In genomic region chr2:72182547-72183460, GRCh38 we compare ENCODE assay signal across 21 cellular contexts. TPM values are rescaled to one million over a fixed set of nuclear protein-coding genes. Genes with fewer than 3 reads are reported as not detected.
DNase-seq lines count a peak whose midpoint lies in the region; ATAC-seq and TF ChIP-seq lines count a peak whose summit lies in the region.
"Had no signal": no experiment of that assay in that cellular context is flagged by ENCODE, and none has a peak within 500 bp of the region (broad histone marks: within the 10 kb centered on the region; RNA-seq: fewer than 3 reads in every experiment).

No MANE protein-coding gene starts in this region.

- no peak overlapping the region for H3K27ac ChIP-seq in body of pancreas
- no peak overlapping the region for H3K27ac ChIP-seq in right cardiac atrium (ENCODE audit: low read length)
- H3K27ac ChIP-seq in psoas muscle = no peak overlapping the region
- H3K27ac ChIP-seq in left lung = no peak overlapping the region
- H3K27ac ChIP-seq: pancreas, testis had no signal

- TF ChIP-seq CTCF in body of pancreas (IDR thresholded peaks at IDR 0.05) (no peak), psoas muscle (IDR thresholded peaks at IDR 0.05) (no peak), left lung (IDR thresholded peaks at IDR 0.05) (no peak)

- H3K4me1 ChIP-seq in body of pancreas = no peaks in the 10 kb centered on the region
- peaks cover 2% of the 10 kb centered on the region for H3K4me1 ChIP-seq in right cardiac atrium (ENCODE audit: control insufficient read depth, insufficient read depth, low read length)
- no peaks in the 10 kb centered on the region for H3K4me1 ChIP-seq in psoas muscle
- H3K4me1 ChIP-seq in left lung = no peaks in the 10 kb centered on the region
- H3K4me1 ChIP-seq: HAP-1, pancreas, testis had no signal

- TF ChIP-seq POLR2A in body of pancreas (IDR thresholded peaks at IDR 0.05) = no peak

- no peaks in the 10 kb centered on the region for H3K36me3 ChIP-seq in MG63
- H3K36me3 ChIP-seq in body of pancreas (replicated peaks in 1 of 2; ENCODE audit: insufficient read depth in 1 of 2, low read depth in 2 of 2) = no peaks in the 10 kb centered on the region
- peaks cover 4 to 19% of the 10 kb centered on the region in 2 donors for H3K36me3 ChIP-seq in psoas muscle (ENCODE audit: insufficient read depth in 1 of 2, low read depth in 1 of 2)
- H3K36me3 ChIP-seq in left lung = peaks cover 0 to 16% of the 10 kb centered on the region in 2 donors
- H3K36me3 ChIP-seq: HAP-1 had no signal

- DNase-seq in MG63 (peak; percentile 55), body of pancreas (peak in 3 of 4 donors; percentile 7 to 26 (median 21)), right cardiac atrium (peak in 2 of 3 donors; percentile 56 to 60), psoas muscle (peak; percentile 38 to 64), left lung (no peak)
- DNase-seq in NK-92 treated with Interleukin-12 subunit alpha and Interleukin-12 subunit beta, amount 100 ng/mL, for 24 hours (lab: John Stamatoyannopoulos, UW) = no peak
- DNase-seq: activated CD4-positive, alpha-beta T cell treated with anti-CD3 and anti-CD28 coated beads for 1 hour; activated gamma-delta T cell treated with Interleukin-2 at 50 U/mL for 16 hours; activated T-cell treated with anti-CD3 and anti-CD28 coated beads, Interleukin-2, amount 50 U/mL, for 1 hour; AML-193; DMS79; foreskin melanocyte; OCI-M1; SIG-M5; stimulated activated naive B cell treated with anti-CD40 and anti-IgM and Interleukin-4, amounts not matched to agents 10 μg/mL and 1 μg/mL and 100 μg/mL, for 72 hours; testis had no signal

- WGBS in body of pancreas, 2 donors = 70 to 78% methylated on average over 5 of the region's 5 CpGs
- 76% methylated on average over 5 of the region's 5 CpGs for WGBS in right cardiac atrium
- 62 to 79% (median 64%) methylated on average over 5 of the region's 5 CpGs for WGBS in psoas muscle, 3 donors

- no peak overlapping the region for H3K4me3 ChIP-seq in MG63
- no peak overlapping the region for H3K4me3 ChIP-seq in body of pancreas
- H3K4me3 ChIP-seq in right cardiac atrium (ENCODE audit: low read length) = no peak overlapping the region
- H3K4me3 ChIP-seq in psoas muscle = no peak overlapping the region
- no peak overlapping the region for H3K4me3 ChIP-seq in left lung
- H3K4me3 ChIP-seq: HAP-1, K562, pancreas, testis had no signal

- peaks cover 3% of the 10 kb centered on the region; the same call in 1 of the 2 replicates for H3K9me3 ChIP-seq in MG63
- H3K9me3 ChIP-seq in body of pancreas = no peaks in the 10 kb centered on the region
- H3K9me3 ChIP-seq in right cardiac atrium (ENCODE audit: control insufficient read depth, low read length) = no peaks in the 10 kb centered on the region
- no peaks in the 10 kb centered on the region for H3K9me3 ChIP-seq in psoas muscle
- peaks cover 0 to under 1% of the 10 kb centered on the region in 2 donors for H3K9me3 ChIP-seq in left lung
- H3K9me3 ChIP-seq: HAP-1, pancreas, testis had no signal

- ATAC-seq in body of pancreas (no peak), right cardiac atrium (peak; percentile 37 to 83), psoas muscle (no peak), left lung (no peak), GM18858 (IDR thresholded peaks at IDR 0.05; ENCODE audit: unreplicated experiment) (no peak)
- ATAC-seq: K562; stimulated activated naive B cell treated with anti-CD40 and anti-IgM and Interleukin-4, amounts not matched to agents 10 μg/mL and 1 μg/mL and 100 μg/mL, for 72 hours had no signal

- H3K27me3 ChIP-seq in MG63 = no peaks in the 10 kb centered on the region
- H3K27me3 ChIP-seq in body of pancreas = no peaks in the 10 kb centered on the region
- H3K27me3 ChIP-seq in right cardiac atrium (ENCODE audit: control insufficient read depth, insufficient read depth) = no peaks in the 10 kb centered on the region
- no peaks in the 10 kb centered on the region for H3K27me3 ChIP-seq in psoas muscle (ENCODE audit: insufficient read depth in 3 of 3, low read length in 2 of 3)
- no peaks in the 10 kb centered on the region for H3K27me3 ChIP-seq in left lung
- H3K27me3 ChIP-seq: pancreas, testis had no signal

- intact Hi-C loops in body of pancreas (cut with DNase I) = no loop called here
- intact Hi-C loops in right cardiac atrium (cut with DNase I) = no loop called here
- intact Hi-C loops in psoas muscle (cut with DNase I) = loop anchor here in 1 of 2 donors (10.0 kb wide), 1 partner anchor 392 kb away; no protein-coding TSS in a partner anchor
- intact Hi-C loops in left lung (cut with DNase I) = no loop called here

RNA-seq across cellular contexts. Expression of gene CYP26B1, which starts 35.1 kb away (rescaled TPM):
- total RNA-seq in MG63 (2014; rRNA removed; shearing (Covaris generic); ENCODE audit: low replicate concordance) = 5.4 and 10.6 TPM in 2 replicates
- total RNA-seq in body of pancreas (1 to 10 TPM in 1 of 2 donors, under 1 TPM in 1; 0.52 to 4.9 TPM), right cardiac atrium (10 to 100 TPM in 1 of 4 donors, 1 to 10 TPM in 3; 5.1 to 30.9 (median 8.0) TPM), psoas muscle (1 to 10 TPM; 1.3 to 4.5 (median 2.7) TPM), left lung (1 to 10 TPM; 3.1 to 4.7 TPM)
- polyA plus RNA-seq in right cardiac atrium (7.2 TPM), psoas muscle (1 to 10 TPM in 1 of 3 donors, under 1 TPM in 2; 0.39 to 1.2 (median 0.87) TPM)
- total RNA-seq: natural killer cell treated with Interleukin-12 subunit alpha and Interleukin-12 subunit beta and Interleukin-15 and Interleukin-18, amount 100 ng/mL, for 72 hours had no signal

Comparison
In these comparisons a context has a peak if more than half of its experiments do, and no peak if none do; other contexts are left out.
1. DNase-seq: peak in MG63 (single experiment), body of pancreas (3 of 4), right cardiac atrium (2 of 3) and psoas muscle (2 of 2); none in NK-92 treated with Interleukin-12 subunit alpha and Interleukin-12 subunit beta, amount 100 ng/mL, for 24 hours (single experiment) and left lung (0 of 2).
2. ATAC-seq: peak in right cardiac atrium (2 of 2); none in body of pancreas (single experiment), psoas muscle (0 of 4), left lung (single experiment) and GM18858 (single experiment).